In the genomic region with DNA sequence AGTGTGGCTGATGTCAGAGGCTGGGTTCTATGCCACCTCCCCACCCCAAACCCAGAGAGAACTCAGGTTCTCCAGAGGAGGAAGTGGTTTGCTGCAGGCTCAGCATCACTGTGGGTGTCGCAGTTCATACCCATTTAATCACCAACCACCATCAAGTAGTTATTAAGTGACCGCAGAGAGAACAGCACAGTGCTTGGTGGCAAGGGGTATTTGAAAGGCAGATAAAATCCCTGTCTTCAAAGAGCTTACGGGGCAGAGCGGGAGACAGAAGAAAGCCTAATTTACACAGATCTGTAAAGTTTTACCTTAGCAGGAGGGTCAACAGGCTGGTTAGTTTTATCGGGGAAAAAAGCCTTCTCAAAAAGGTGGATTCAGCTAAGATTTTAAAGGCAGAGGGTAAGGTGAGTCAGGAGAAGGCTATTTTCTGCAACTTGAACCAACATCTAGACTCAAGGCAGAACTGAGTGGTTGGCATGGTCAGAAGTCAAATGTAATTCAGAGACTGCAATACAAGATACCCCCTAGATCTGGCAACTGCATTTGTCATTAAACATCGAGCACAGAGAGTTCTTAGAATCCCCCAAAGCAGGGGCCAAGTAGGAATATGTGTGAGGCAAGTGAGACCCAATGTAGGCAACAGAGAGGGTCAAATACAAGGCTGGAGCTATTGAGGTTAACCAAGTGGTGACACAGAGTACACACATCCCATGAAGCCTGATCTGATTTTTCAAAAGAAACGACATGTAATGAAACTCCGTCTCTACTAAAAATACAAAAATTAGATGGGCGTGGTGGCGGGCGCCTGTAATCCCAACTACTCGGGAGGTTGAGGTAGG, we compare ENCODE assay signal across 9 cellular contexts. TPM values are rescaled to one million over a fixed set of nuclear protein-coding genes. Genes with fewer than 3 reads are reported as not detected.
DNase-seq lines count a peak whose midpoint lies in the region; ATAC-seq and TF ChIP-seq lines count a peak whose summit lies in the region.
"Had no signal": no experiment of that assay in that cellular context is flagged by ENCODE, and none has a peak within 500 bp of the region (broad histone marks: within the 10 kb centered on the region; RNA-seq: fewer than 3 reads in every experiment).

No MANE protein-coding gene starts in this region.

- H3K4me3 Mint-ChIP-seq in activated T-cell treated with anti-CD3 and anti-CD28 coated beads, Interleukin-2, amount 50 U/mL, for 4 hours: peak overlapping the region; percentile 68
- H3K4me3 Mint-ChIP-seq in type B pancreatic cell: no peak overlapping the region
- H3K4me3 Mint-ChIP-seq in Calu3 (ENCODE audit: low read depth, unreplicated experiment): no peak overlapping the region

- CTCF ChIA-PET in Calu3 (lab: Charles Lee): interaction anchor here (0.7 to 2.0 kb wide), 4 partner anchors 17 to 51 kb away, joined by 3 to 8 read pairs (median 5); partner anchors contain the start of genes RPLP0 and SIRT4

- no TSS peak for BruUV-seq in Calu3 (replicated peaks; lab: Mats Ljungman, UMichigan)

- no peaks in the 10 kb centered on the region for H3K27me3 Mint-ChIP-seq in activated T-cell treated with anti-CD3 and anti-CD28 coated beads, Interleukin-2, amount 50 U/mL, for 4 hours (ENCODE audit: low read depth)
- no peaks in the 10 kb centered on the region for H3K27me3 Mint-ChIP-seq in type B pancreatic cell
- no peaks in the 10 kb centered on the region for H3K27me3 Mint-ChIP-seq in Calu3 (ENCODE audit: unreplicated experiment)

- peak; percentile 91 to 94 for ATAC-seq in activated T-cell treated with anti-CD3 and anti-CD28 coated beads, Interleukin-2, amount 50 U/mL, for 4 hours
- no peak for ATAC-seq in HG03520 (IDR thresholded peaks at IDR 0.05; ENCODE audit: unreplicated experiment)

- H3K27ac Mint-ChIP-seq in type B pancreatic cell (peak overlapping the region; percentile 62), Calu3 (ENCODE audit: unreplicated experiment) (no peak overlapping the region)

- H3K4me3 ChIP-seq in muscle layer of duodenum (ENCODE audit: low read depth in 1 of 2, low read length in 2 of 2): no peak overlapping the region

- peaks cover 86% of the 10 kb centered on the region for H3K4me1 Mint-ChIP-seq in activated T-cell treated with anti-CD3 and anti-CD28 coated beads, Interleukin-2, amount 50 U/mL, for 4 hours (ENCODE audit: low read depth)
- H3K4me1 Mint-ChIP-seq in type B pancreatic cell (ENCODE audit: unreplicated experiment) (peaks cover 37% of the 10 kb centered on the region), Calu3 (ENCODE audit: low read depth, unreplicated experiment) (peaks cover 61% of the 10 kb centered on the region)

- peaks cover 17% of the 10 kb centered on the region for H3K36me3 Mint-ChIP-seq in activated T-cell treated with anti-CD3 and anti-CD28 coated beads, Interleukin-2, amount 50 U/mL, for 4 hours (ENCODE audit: insufficient read depth)
- H3K36me3 Mint-ChIP-seq in type B pancreatic cell: peaks cover 7% of the 10 kb centered on the region
- peaks cover 30% of the 10 kb centered on the region for H3K36me3 Mint-ChIP-seq in Calu3 (ENCODE audit: insufficient read depth, unreplicated experiment)

- intact Hi-C loops in Calu3 (cut with micrococcal nuclease; ENCODE audit: unreplicated experiment): no loop called here

- H3K27me3 ChIP-seq in muscle layer of duodenum (ENCODE audit: low read depth, low read length): no peaks in the 10 kb centered on the region

- no peaks in the 10 kb centered on the region for H3K36me3 ChIP-seq in muscle layer of duodenum (ENCODE audit: control insufficient read depth in 1 of 2, insufficient read depth in 2 of 2, low read length in 2 of 2)

- TF ChIP-seq CTCF in type B pancreatic cell (conservative IDR thresholded peaks at IDR 0.05): no peak
- TF ChIP-seq CTCF in Calu3 (IDR thresholded peaks at IDR 0.05; ENCODE audit: unreplicated experiment): no peak

- peaks cover 26 to 53% of the 10 kb centered on the region in 2 donors for H3K4me1 ChIP-seq in muscle layer of duodenum (ENCODE audit: control insufficient read depth in 1 of 2, insufficient read depth in 2 of 2, low read length in 2 of 2)

- no peaks in the 10 kb centered on the region for H3K9me3 Mint-ChIP-seq in activated T-cell treated with anti-CD3 and anti-CD28 coated beads, Interleukin-2, amount 50 U/mL, for 4 hours
- H3K9me3 Mint-ChIP-seq in type B pancreatic cell (no peaks in the 10 kb centered on the region), Calu3 (ENCODE audit: low read depth, unreplicated experiment) (no peaks in the 10 kb centered on the region)

- H3K27ac ChIP-seq in muscle layer of duodenum (ENCODE audit: low read length): peak overlapping the region; percentile 12

- DNase-seq in activated gamma-delta T cell treated with Interleukin-2 at 50 U/mL for 16 hours (peak; percentile 80), activated gamma-delta T cell (lab: John Stamatoyannopoulos, UW) (no peak), type B pancreatic cell (ENCODE audit: extremely low spot score, unreplicated experiment) (no peak), NCI-H446 treated with DMSO at 0.1 percent for 48 hours (lab: John Stamatoyannopoulos, UW) (no peak), Calu3 (no peak)
- peak; percentile 66 for DNase-seq in activated T-cell treated with anti-CD3 and anti-CD28 coated beads, Interleukin-2, amount 50 U/mL, for 4 hours

- no peaks in the 10 kb centered on the region for H3K9me3 ChIP-seq in muscle layer of duodenum (ENCODE audit: control insufficient read depth in 1 of 2, low read length in 2 of 2)

RNA-seq across cellular contexts. Expression of gene PXN, which starts 13.2 kb away (rescaled TPM):
- 10 to 100 TPM; 49.2 to 54.0 (median 51.1) TPM for total RNA-seq in activated T-cell treated with anti-CD3 and anti-CD28 coated beads, Interleukin-2, amount 50 U/mL, for 4 hours
- 60.7 and 127 TPM in 2 replicates for total RNA-seq in type B pancreatic cell (ENCODE audit: low replicate concordance)
- 156 and 172 TPM in 2 replicates for total RNA-seq in Calu3 (2022)

RNA-seq across cellular contexts. Expression of gene RNU4-2, which starts 39.4 kb away (rescaled TPM):
- total RNA-seq in activated T-cell treated with anti-CD3 and anti-CD28 coated beads, Interleukin-2, amount 50 U/mL, for 4 hours: 1,000 to 10,000 TPM; 2,997 to 5,108 (median 5,011) TPM
- total RNA-seq in type B pancreatic cell (ENCODE audit: low replicate concordance) (6,693 and 9,065 TPM in 2 replicates), Calu3 (2022) (5,016 and 6,756 TPM in 2 replicates)
- total RNA-seq: HT1080 had no signal

RNA-seq across cellular contexts. Expression of gene RNU4-1, which starts 40.7 kb away (rescaled TPM):
- total RNA-seq in activated T-cell treated with anti-CD3 and anti-CD28 coated beads, Interleukin-2, amount 50 U/mL, for 4 hours: 1,000 to 10,000 TPM in 2 of 3 donors, 100 to 1,000 TPM in 1; 980 to 2,356 (median 1,498) TPM
- total RNA-seq in type B pancreatic cell (ENCODE audit: low replicate concordance) (4,376 and 7,253 TPM in 2 replicates), Calu3 (2022) (2,759 and 3,670 TPM in 2 replicates)
- total RNA-seq: HT1080 had no signal

RNA-seq across cellular contexts. Expression of gene SIRT4, which starts 49.8 kb away (rescaled TPM):
- 1 to 10 TPM; 1.3 to 1.8 (median 1.5) TPM for total RNA-seq in activated T-cell treated with anti-CD3 and anti-CD28 coated beads, Interleukin-2, amount 50 U/mL, for 4 hours
- total RNA-seq in type B pancreatic cell (ENCODE audit: low replicate concordance) (2.0 and 2.7 TPM in 2 replicates), Calu3 (2022) (1.1 and 1.6 TPM in 2 replicates)

RNA-seq across cellular contexts. Expression of gene RPLP0, which starts 51.4 kb away (rescaled TPM):
- 1,000 to 10,000 TPM; 4,185 to 4,369 (median 4,226) TPM for total RNA-seq in activated T-cell treated with anti-CD3 and anti-CD28 coated beads, Interleukin-2, amount 50 U/mL, for 4 hours
- total RNA-seq in type B pancreatic cell (ENCODE audit: low replicate concordance) (2,585 and 2,806 TPM in 2 replicates), Calu3 (2022) (1,595 and 1,852 TPM in 2 replicates)

Comparison
In these comparisons a context has a peak if more than half of its experiments do, and no peak if none do; other contexts are left out.
1. DNase-seq: peak in activated gamma-delta T cell treated with Interleukin-2 at 50 U/mL for 16 hours (single experiment) and activated T-cell treated with anti-CD3 and anti-CD28 coated beads, Interleukin-2, amount 50 U/mL, for 4 hours (single experiment); none in activated gamma-delta T cell (single experiment), type B pancreatic cell (single experiment), NCI-H446 treated with DMSO at 0.1 percent for 48 hours (single experiment) and Calu3 (single experiment).